8 cellular contexts compared by ENCODE assay signal in genomic region chr15:92883643-92884458, GRCh38. TPM values are rescaled to one million over a fixed set of nuclear protein-coding genes. Genes with fewer than 3 reads are reported as not detected.
DNase-seq lines count a peak whose midpoint lies in the region; ATAC-seq and TF ChIP-seq lines count a peak whose summit lies in the region.

No MANE protein-coding gene starts in this region.

- ATAC-seq in HCT116 (no peak), T-helper 17 cell (peak; percentile 15), GM18907 (IDR thresholded peaks at IDR 0.05; ENCODE audit: unreplicated experiment) (no peak)

- no peak overlapping the region for H2AFZ ChIP-seq in HCT116 (ENCODE audit: low read depth, low read length, poor library complexity, severe bottlenecking)
- H2AFZ ChIP-seq in neural progenitor cell (replicated peaks), result no peak overlapping the region

- H4K20me1 ChIP-seq in HCT116 (ENCODE audit: insufficient read depth) (peaks cover 6% of the 10 kb centered on the region; the same call in 1 of the 2 replicates), neural progenitor cell (ENCODE audit: low read depth) (peaks cover 57% of the 10 kb centered on the region)

- H3K27me3 Mint-ChIP-seq in T-helper 17 cell, result no peaks in the 10 kb centered on the region
- peaks cover 4% of the 10 kb centered on the region for H3K27me3 Mint-ChIP-seq in neural progenitor cell (ENCODE audit: insufficient read depth, low read depth)

- POLR2A ChIA-PET in AG04449 (lab: Yijun Ruan, JAX) (interaction anchor here (0.8 to 3.8 kb wide), 7 partner anchors 10 to 75 kb away, joined by 3 to 50 read pairs (median 36); partner anchors contain the start of gene CHD2), HCT116 (lab: Charles Lee) (interaction anchor here (2.6 to 3.8 kb wide), 2 partner anchors 18 to 24 kb away, joined by 14 to 93 read pairs; partner anchors contain the start of gene CHD2)

- peak overlapping the region; percentile 73 for H3K4me3 ChIP-seq in AG04449 (ENCODE audit: low read depth, low read length)
- peak overlapping the region; percentile 85 to 95 for H3K4me3 ChIP-seq in HCT116 (replicated peaks in 1 of 2; ENCODE audit: low read depth in 1 of 2, low read length in 2 of 2)
- peak overlapping the region; percentile 95 for H3K4me3 ChIP-seq in epithelial cell of esophagus (ENCODE audit: low read length)
- H3K4me3 ChIP-seq in neural progenitor cell, result peak overlapping the region; percentile 94

- H3K4me2 ChIP-seq in HCT116 (ENCODE audit: low read length), result peak overlapping the region; percentile 84
- peak overlapping the region; percentile 94 for H3K4me2 ChIP-seq in neural progenitor cell

- H3K79me2 ChIP-seq in HCT116 (ENCODE audit: insufficient read depth, low read length), result peaks cover 60% of the 10 kb centered on the region
- H3K79me2 ChIP-seq in neural progenitor cell (ENCODE audit: low read depth), result peaks cover 76% of the 10 kb centered on the region

- intact Hi-C loops in HCT116 (cut with micrococcal nuclease), result loop anchor here (2.0 to 5.0 kb wide), 2 partner anchors 62 to 75 kb away; no protein-coding TSS in a partner anchor

- DNase-seq in AG04449 (ENCODE audit: low read depth, low spot score) (no peak), HCT116 (ENCODE audit: low read depth, low spot score) (no peak), T-helper 17 cell (no peak), epithelial cell of esophagus (ENCODE audit: low read depth) (no peak), neural progenitor cell (ENCODE audit: low spot score) (no peak), mucosa of gallbladder (ENCODE audit: low spot score) (no peak)
- no peak for DNase-seq in activated effector memory CD4-positive, alpha-beta T cell treated with Interleukin-2 at 50 U/mL for 16 hours

- RAD21 ChIA-PET in HCT116 (lab: Charles Lee; ENCODE audit: low non-redundant PET in 1 of 2, low total read pairs in 2 of 2, uncharacterized antibody in 2 of 2, unreplicated experiment in 2 of 2), result no interaction called here

- H3F3A ChIP-seq in neural progenitor cell (ENCODE audit: low read depth), result peaks cover 82% of the 10 kb centered on the region

- BruUV-seq in HCT116 (replicated peaks; lab: Mats Ljungman, UMichigan), result TSS peak; percentile 53

- H3K9me3 ChIP-seq in HCT116 (ENCODE audit: control insufficient read depth in 1 of 2, insufficient read depth in 1 of 2, low read depth in 1 of 2, low read length in 2 of 2) (no peaks in the 10 kb centered on the region), T-helper 17 cell (ENCODE audit: control insufficient read depth, low read length, poor library complexity, severe bottlenecking) (no peaks in the 10 kb centered on the region), neural progenitor cell (ENCODE audit: low read depth) (no peaks in the 10 kb centered on the region)

- peak overlapping the region; percentile 96 for H3K9ac ChIP-seq in HCT116 (ENCODE audit: low read length)
- H3K9ac ChIP-seq in neural progenitor cell, result peak overlapping the region; percentile 97

- H3K4me1 Mint-ChIP-seq in T-helper 17 cell (peaks cover 41% of the 10 kb centered on the region), neural progenitor cell (peaks cover 51% of the 10 kb centered on the region)

- TF ChIP-seq CTCF in AG04449 (IDR thresholded peaks at IDR 0.05; ENCODE audit: insufficient read depth, low read length, missing control alignments), result no peak
- no peak for TF ChIP-seq CTCF in HCT116 (IDR thresholded peaks at IDR 0.05 in 2 of 3, conservative IDR thresholded peaks at IDR 0.05 in 1 of 3; ENCODE audit: borderline replicate concordance in 1 of 3, insufficient read depth in 1 of 3, low read depth in 2 of 3, low read length in 2 of 3)
- TF ChIP-seq CTCF in epithelial cell of esophagus (IDR thresholded peaks at IDR 0.05; ENCODE audit: insufficient read depth, low read depth, low read length, missing control alignments), result no peak
- no peak for TF ChIP-seq CTCF in neural progenitor cell (IDR thresholded peaks at IDR 0.05)

- H3K4me3 Mint-ChIP-seq in T-helper 17 cell, result peak overlapping the region; percentile 94
- H3K4me3 Mint-ChIP-seq in neural progenitor cell, result peak overlapping the region; percentile 99

- H3K27ac Mint-ChIP-seq in T-helper 17 cell (peak overlapping the region; percentile 100), neural progenitor cell (peak overlapping the region; percentile 99)

- no peaks in the 10 kb centered on the region for H3K9me2 ChIP-seq in HCT116 (ENCODE audit: insufficient read depth)

- no peaks in the 10 kb centered on the region for H3K27me3 ChIP-seq in HCT116 (ENCODE audit: insufficient read depth, low read length)
- no peaks in the 10 kb centered on the region for H3K27me3 ChIP-seq in neural progenitor cell

- TF ChIP-seq RAD21 in HCT116 (IDR thresholded peaks at IDR 0.05; ENCODE audit: low read depth), result no peak

- H3K4me1 ChIP-seq in HCT116 (ENCODE audit: control insufficient read depth in 1 of 2, insufficient read depth in 2 of 2, low read length in 2 of 2) (peaks cover 15 to 26% of the 10 kb centered on the region in 2 experiments; a peak in 3 of 4 replicates), neural progenitor cell (peaks cover 62% of the 10 kb centered on the region)

- H3K36me3 ChIP-seq in HCT116 (ENCODE audit: control insufficient read depth in 1 of 2, insufficient read depth in 2 of 2, low read length in 2 of 2), result peaks cover 32 to 39% of the 10 kb centered on the region in 2 experiments
- peaks cover 50% of the 10 kb centered on the region for H3K36me3 ChIP-seq in neural progenitor cell

- H3K36me3 Mint-ChIP-seq in T-helper 17 cell (ENCODE audit: low read depth), result peaks cover 9% of the 10 kb centered on the region
- H3K36me3 Mint-ChIP-seq in neural progenitor cell, result peaks cover 45% of the 10 kb centered on the region

- no peak for TF ChIP-seq POLR2A in HCT116 (IDR thresholded peaks at IDR 0.05; ENCODE audit: borderline replicate concordance, extremely low read depth, insufficient read depth, insufficient read length)

- CTCF ChIA-PET in AG04449 (lab: Yijun Ruan, JAX) (interaction anchor here (0.9 to 6.3 kb wide), 6 partner anchors 11 to 86 kb away, joined by 3 to 36 read pairs (median 4); partner anchors contain the start of gene CHD2), HCT116 (lab: Charles Lee) (interaction anchor here (2.3 kb wide), 1 partner anchor 16 kb away, joined by 17 read pairs; the partner anchor contains the start of gene CHD2)

- peak overlapping the region; percentile 96 for H3K27ac ChIP-seq in HCT116 (ENCODE audit: low read depth, low read length)
- H3K27ac ChIP-seq in neural progenitor cell, result peak overlapping the region; percentile 97

- H3K9me3 Mint-ChIP-seq in neural progenitor cell, result no peaks in the 10 kb centered on the region

TF ChIP-seq in HCT116, 20 proteins besides CTCF, POLR2A, EP300 and RAD21:
- TF ChIP-seq REST (IDR thresholded peaks at IDR 0.05; ENCODE audit: low read depth) (no peak), POLR2AphosphoS5 (IDR thresholded peaks at IDR 0.05; ENCODE audit: low read depth, low read length) (no peak), EGR1 (IDR thresholded peaks at IDR 0.05; ENCODE audit: low read depth) (no peak), JUND (IDR thresholded peaks at IDR 0.05) (no peak), ZFX (IDR thresholded peaks at IDR 0.05) (no peak), ZBTB33 (IDR thresholded peaks at IDR 0.05; ENCODE audit: extremely low read depth, insufficient replicate concordance, low read length) (no peak), CBX3 (IDR thresholded peaks at IDR 0.05; ENCODE audit: low read depth) (no peak), EZH2 (IDR thresholded peaks at IDR 0.05) (no peak), FOSL1 (IDR thresholded peaks at IDR 0.05; ENCODE audit: low read depth) (no peak), TCF7L2 (IDR thresholded peaks at IDR 0.05; ENCODE audit: borderline replicate concordance, extremely low read depth, insufficient read depth, insufficient read length) (no peak), EZH2phosphoT487 (IDR thresholded peaks at IDR 0.05; ENCODE audit: borderline replicate concordance) (no peak)
TF ChIP-seq in HCT116: peak in this region for 0.

RNA-seq across cellular contexts. Expression of gene CHD2, which starts 16.3 kb away (rescaled TPM):
- total RNA-seq in HCT116 (2021; ENCODE audit: unreplicated experiment) (116 TPM), T-helper 17 cell (100 to 1,000 TPM; 505 to 520 TPM), neural progenitor cell (ENCODE audit: low replicate concordance) (77.6 and 128 TPM in 2 replicates), mucosa of gallbladder (124 TPM)
- 64.4 and 68.7 TPM in 2 replicates for polyA plus RNA-seq in HCT116 (2012)
